ENCODE assay signal across 8 cellular contexts in the genomic region with DNA sequence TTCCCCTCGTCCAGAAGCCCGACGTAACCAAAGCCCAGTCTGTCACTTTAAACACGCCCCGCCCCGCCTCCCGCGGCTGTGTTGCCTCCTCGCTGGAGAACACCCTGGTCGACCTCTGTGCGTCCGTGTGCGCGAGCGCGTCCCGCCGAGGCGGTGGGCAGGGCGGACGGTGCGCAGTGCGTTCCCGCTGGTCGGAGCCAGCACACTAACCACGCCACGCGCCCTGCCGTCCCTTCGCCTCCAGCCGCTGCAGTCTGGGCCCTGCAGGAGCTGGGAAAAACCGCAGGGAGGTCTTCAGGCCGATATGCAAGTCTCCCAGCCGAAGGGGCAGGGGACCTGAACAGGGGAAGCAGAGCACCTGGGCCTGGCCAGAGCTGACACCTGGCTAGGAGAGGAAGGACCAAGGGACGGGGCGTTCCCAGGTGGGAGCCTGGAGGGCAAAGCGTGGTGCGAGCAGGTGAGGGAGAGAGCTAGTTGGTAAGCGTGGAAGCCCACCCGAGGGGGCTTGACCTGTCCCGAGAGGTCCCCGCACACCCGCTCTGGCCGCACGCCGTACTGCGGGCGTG. TPM values are rescaled to one million over a fixed set of nuclear protein-coding genes. Genes with fewer than 3 reads are reported as not detected.
DNase-seq lines count a peak whose midpoint lies in the region; ATAC-seq and TF ChIP-seq lines count a peak whose summit lies in the region.

No MANE protein-coding gene starts in this region.

- peaks cover 32% of the 10 kb centered on the region for H3K27me3 ChIP-seq in effector memory CD4-positive, alpha-beta T cell (replicated peaks; ENCODE audit: control insufficient read depth, insufficient read depth, low read length, poor library complexity, severe bottlenecking)

- H3K27ac Mint-ChIP-seq in activated CD8-positive, alpha-beta T cell treated with anti-CD3 and anti-CD28 coated beads, Interleukin-2, amount 10 ng/mL, durations not matched to agents 7 days and 5 days: peak overlapping the region; percentile 77

- H3K9me3 Mint-ChIP-seq in activated CD8-positive, alpha-beta T cell treated with anti-CD3 and anti-CD28 coated beads, Interleukin-2, amount 10 ng/mL, durations not matched to agents 7 days and 5 days (ENCODE audit: insufficient read depth): no peaks in the 10 kb centered on the region

- H3K27ac ChIP-seq in C4-2B (peak overlapping the region; percentile 96), HEK293 (ENCODE audit: extremely low read depth, low read depth, low read length) (peak overlapping the region; percentile 94)
- no peak overlapping the region for H3K27ac ChIP-seq in effector memory CD4-positive, alpha-beta T cell (ENCODE audit: insufficient read depth, low read length, poor library complexity, severe bottlenecking)

- CTCF ChIA-PET in HEK293 (lab: Yijun Ruan, JAX): interaction anchor here (0.6 to 2.3 kb wide), 6 partner anchors 43 to 202 kb away, joined by 3 to 11 read pairs (median 4); a partner anchor contains a TSS
- CTCF ChIA-PET in activated CD8-positive, alpha-beta T cell treated with anti-CD3 and anti-CD28 coated beads, Interleukin-2, amount 10 ng/mL, durations not matched to agents 7 days and 5 days (lab: Charles Lee): interaction anchor here (1.4 to 1.8 kb wide), 4 partner anchors 34 to 187 kb away, joined by 3 to 9 read pairs (median 4); a partner anchor contains a TSS

- H3K4me1 Mint-ChIP-seq in activated CD8-positive, alpha-beta T cell treated with anti-CD3 and anti-CD28 coated beads, Interleukin-2, amount 10 ng/mL, durations not matched to agents 7 days and 5 days (ENCODE audit: low read depth): peaks cover 27% of the 10 kb centered on the region

- H3K4me3 Mint-ChIP-seq in activated CD8-positive, alpha-beta T cell treated with anti-CD3 and anti-CD28 coated beads, Interleukin-2, amount 10 ng/mL, durations not matched to agents 7 days and 5 days: peak overlapping the region; percentile 92

- intact Hi-C loops in mucosa of descending colon (cut with DNase I, micrococcal nuclease): no loop called here

- TF ChIP-seq CTCF in C4-2B (conservative IDR thresholded peaks at IDR 0.05): no peak
- peak; percentile 17; the same call in 1 of the 2 replicates for TF ChIP-seq CTCF in HEK293 (tag by site-specific recombination; IDR thresholded peaks at IDR 0.05)
- TF ChIP-seq CTCF in mucosa of descending colon (IDR thresholded peaks at IDR 0.05): no peak

- H3K4me1 ChIP-seq in HEK293 (ENCODE audit: control insufficient read depth, insufficient read depth, low read length): 0 out of 2 replicates have a peak, but pooled peaks cover 4% of the 10 kb centered on the region
- peaks cover 45% of the 10 kb centered on the region for H3K4me1 ChIP-seq in effector memory CD4-positive, alpha-beta T cell (ENCODE audit: control insufficient read depth, insufficient read depth, low read length, poor library complexity, severe bottlenecking)
- peaks cover 24% of the 10 kb centered on the region for H3K4me1 ChIP-seq in mucosa of descending colon (ENCODE audit: low read depth)

- POLR2A ChIA-PET in HEK293 (lab: Yijun Ruan, JAX): interaction anchor here (0.6 to 2.0 kb wide), 19 partner anchors 8 to 393 kb away, joined by 3 to 17 read pairs (median 3); a partner anchor contains a TSS
- POLR2A ChIA-PET in activated CD8-positive, alpha-beta T cell treated with anti-CD3 and anti-CD28 coated beads, Interleukin-2, amount 10 ng/mL, durations not matched to agents 7 days and 5 days (lab: Charles Lee): interaction anchor here (1.1 to 1.5 kb wide), 3 partner anchors 39 to 54 kb away, joined by 3 to 6 read pairs (median 3); a partner anchor contains a TSS

- H3K4me3 ChIP-seq in HEK293 (ENCODE audit: low read depth, low read length) (peak overlapping the region; percentile 57), mucosa of descending colon (peak overlapping the region; percentile 54)
- peak overlapping the region; percentile 71 for H3K4me3 ChIP-seq in effector memory CD4-positive, alpha-beta T cell (ENCODE audit: insufficient read depth, low read depth, low read length, poor library complexity, severe bottlenecking)

- DNase-seq in NCI-H82 (lab: John Stamatoyannopoulos, UW): peak; percentile 88
- DNase-seq in activated CD8-positive, alpha-beta T cell treated with anti-CD3 and anti-CD28 coated beads, Interleukin-2, amount 10 ng/mL, durations not matched to agents 7 days and 5 days: peak; percentile 86
- peak; percentile 49 to 58 (median 57) for DNase-seq in effector memory CD4-positive, alpha-beta T cell
- DNase-seq in mucosa of descending colon: peak; percentile 95 to 97 (median 96)
- peak; percentile 91 for DNase-seq in stimulated activated CD8-positive, alpha-beta memory T cell treated with anti-CD3 and anti-CD28 coated beads, Interleukin-4, amount 100 ng/mL, for 48 hours

- peaks cover 0 to 27% of the 10 kb centered on the region in 2 experiments; a peak in 1 of 3 replicates for H3K36me3 ChIP-seq in HEK293 (ENCODE audit: control insufficient read depth in 2 of 2, insufficient read depth in 1 of 2, low read length in 2 of 2)
- H3K36me3 ChIP-seq in effector memory CD4-positive, alpha-beta T cell (ENCODE audit: control insufficient read depth, insufficient read depth, low read length): no peaks in the 10 kb centered on the region
- H3K36me3 ChIP-seq in mucosa of descending colon (ENCODE audit: low read depth): no peaks in the 10 kb centered on the region

- H3K27me3 Mint-ChIP-seq in activated CD8-positive, alpha-beta T cell treated with anti-CD3 and anti-CD28 coated beads, Interleukin-2, amount 10 ng/mL, durations not matched to agents 7 days and 5 days (ENCODE audit: low read depth): peaks cover 13% of the 10 kb centered on the region

- H3K36me3 Mint-ChIP-seq in activated CD8-positive, alpha-beta T cell treated with anti-CD3 and anti-CD28 coated beads, Interleukin-2, amount 10 ng/mL, durations not matched to agents 7 days and 5 days (ENCODE audit: low read depth): peaks cover 16% of the 10 kb centered on the region

- H3K9me3 ChIP-seq in HEK293 (ENCODE audit: control insufficient read depth, insufficient read depth, low read depth, low read length) (no peaks in the 10 kb centered on the region), mucosa of descending colon (no peaks in the 10 kb centered on the region)
- no peaks in the 10 kb centered on the region for H3K9me3 ChIP-seq in effector memory CD4-positive, alpha-beta T cell (ENCODE audit: control insufficient read depth, low read length)

- ATAC-seq in activated CD8-positive, alpha-beta T cell treated with anti-CD3 and anti-CD28 coated beads, Interleukin-2, amount 10 ng/mL, durations not matched to agents 7 days and 5 days: peak; percentile 29
- peak; percentile 68 for ATAC-seq in mucosa of descending colon
- ATAC-seq in HG03521 (IDR thresholded peaks at IDR 0.05; ENCODE audit: unreplicated experiment): no peak

TF ChIP-seq in HEK293, 187 proteins besides CTCF, POLR2A, EP300 and RAD21 (continues in another document):
- TF ChIP-seq, protein P1, sequence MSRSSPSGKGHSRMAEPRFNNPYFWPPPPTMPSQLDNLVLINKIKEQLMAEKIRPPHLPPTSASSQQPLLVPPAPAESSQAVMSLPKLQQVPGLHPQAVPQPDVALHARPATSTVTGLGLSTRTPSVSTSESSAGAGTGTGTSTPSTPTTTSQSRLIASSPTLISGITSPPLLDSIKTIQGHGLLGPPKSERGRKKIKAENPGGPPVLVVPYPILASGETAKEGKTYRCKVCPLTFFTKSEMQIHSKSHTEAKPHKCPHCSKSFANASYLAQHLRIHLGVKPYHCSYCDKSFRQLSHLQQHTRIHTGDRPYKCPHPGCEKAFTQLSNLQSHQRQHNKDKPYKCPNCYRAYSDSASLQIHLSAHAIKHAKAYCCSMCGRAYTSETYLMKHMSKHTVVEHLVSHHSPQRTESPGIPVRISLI (tag by site-specific recombination; IDR thresholded peaks at IDR 0.05): no peak
- 0 out of 2 replicates have a peak, but pooled peaks have one; percentile 7 for TF ChIP-seq ZNF777 (tag by site-specific recombination; IDR thresholded peaks at IDR 0.05; ENCODE audit: borderline replicate concordance)
- TF ChIP-seq ZNF501 (tag by site-specific recombination; IDR thresholded peaks at IDR 0.05): peak; percentile 83
- TF ChIP-seq, protein P2, sequence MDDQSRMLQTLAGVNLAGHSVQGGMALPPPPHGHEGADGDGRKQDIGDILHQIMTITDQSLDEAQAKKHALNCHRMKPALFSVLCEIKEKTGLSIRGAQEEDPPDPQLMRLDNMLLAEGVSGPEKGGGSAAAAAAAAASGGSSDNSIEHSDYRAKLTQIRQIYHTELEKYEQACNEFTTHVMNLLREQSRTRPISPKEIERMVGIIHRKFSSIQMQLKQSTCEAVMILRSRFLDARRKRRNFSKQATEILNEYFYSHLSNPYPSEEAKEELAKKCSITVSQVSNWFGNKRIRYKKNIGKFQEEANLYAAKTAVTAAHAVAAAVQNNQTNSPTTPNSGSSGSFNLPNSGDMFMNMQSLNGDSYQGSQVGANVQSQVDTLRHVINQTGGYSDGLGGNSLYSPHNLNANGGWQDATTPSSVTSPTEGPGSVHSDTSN (CRISPR knock-in tag; IDR thresholded peaks at IDR 0.05): 0 out of 2 replicates have a peak, but pooled peaks have one; percentile 15
- TF ChIP-seq ZFP69B (tag by site-specific recombination; IDR thresholded peaks at IDR 0.05): 0 out of 2 replicates have a peak, but pooled peaks have one; percentile 16
- no peak for TF ChIP-seq ZNF549 (tag by site-specific recombination; IDR thresholded peaks at IDR 0.05)
- no peak for TF ChIP-seq ZNF155 (tag by site-specific recombination; IDR thresholded peaks at IDR 0.05)
- peak; percentile 41; the same call in 1 of the 2 replicates for TF ChIP-seq ZNF394 (tag by site-specific recombination; IDR thresholded peaks at IDR 0.05; ENCODE audit: borderline replicate concordance)
- TF ChIP-seq KLF16 (tag by site-specific recombination; IDR thresholded peaks at IDR 0.05): 0 out of 2 replicates have a peak, but pooled peaks have one; percentile 4

RNA-seq across cellular contexts. Expression of a gene that starts 1.3 kb away (rescaled TPM):
- total RNA-seq in activated CD8-positive, alpha-beta T cell treated with anti-CD3 and anti-CD28 coated beads, Interleukin-2, amount 10 ng/mL, durations not matched to agents 7 days and 5 days: 100 to 1,000 TPM; 108 to 119 TPM
- total RNA-seq in mucosa of descending colon: 100 to 1,000 TPM in 2 of 3 donors, 10 to 100 TPM in 1; 96.4 to 163 (median 102) TPM

RNA-seq across cellular contexts. Expression of a gene that starts 4.2 kb away (rescaled TPM):
- 10 to 100 TPM; 14.7 to 15.8 TPM for total RNA-seq in activated CD8-positive, alpha-beta T cell treated with anti-CD3 and anti-CD28 coated beads, Interleukin-2, amount 10 ng/mL, durations not matched to agents 7 days and 5 days
- 10 to 100 TPM; 15.4 to 43.8 (median 18.5) TPM for total RNA-seq in mucosa of descending colon

RNA-seq across cellular contexts. Expression of a gene that starts 5.6 kb away (rescaled TPM):
- total RNA-seq in activated CD8-positive, alpha-beta T cell treated with anti-CD3 and anti-CD28 coated beads, Interleukin-2, amount 10 ng/mL, durations not matched to agents 7 days and 5 days: 1 to 10 TPM; 5.3 to 5.6 TPM
- total RNA-seq in mucosa of descending colon: 10 to 100 TPM in 2 of 3 donors, 1 to 10 TPM in 1; 7.4 to 21.6 (median 16.4) TPM

RNA-seq across cellular contexts. Expression of a gene that starts 18.2 kb away (rescaled TPM):
- total RNA-seq in activated CD8-positive, alpha-beta T cell treated with anti-CD3 and anti-CD28 coated beads, Interleukin-2, amount 10 ng/mL, durations not matched to agents 7 days and 5 days: 100 to 1,000 TPM; 279 to 310 TPM
- 100 to 1,000 TPM; 311 to 445 (median 397) TPM for total RNA-seq in mucosa of descending colon

RNA-seq across cellular contexts. Expression of a gene that starts 38.4 kb away (rescaled TPM):
- total RNA-seq in activated CD8-positive, alpha-beta T cell treated with anti-CD3 and anti-CD28 coated beads, Interleukin-2, amount 10 ng/mL, durations not matched to agents 7 days and 5 days: 10 to 100 TPM; 48.5 to 57.2 TPM
- 10 to 100 TPM; 19.6 to 28.2 (median 21.1) TPM for total RNA-seq in mucosa of descending colon
